Comparison of ENCODE assay signal across 11 cellular contexts in the genomic region with DNA sequence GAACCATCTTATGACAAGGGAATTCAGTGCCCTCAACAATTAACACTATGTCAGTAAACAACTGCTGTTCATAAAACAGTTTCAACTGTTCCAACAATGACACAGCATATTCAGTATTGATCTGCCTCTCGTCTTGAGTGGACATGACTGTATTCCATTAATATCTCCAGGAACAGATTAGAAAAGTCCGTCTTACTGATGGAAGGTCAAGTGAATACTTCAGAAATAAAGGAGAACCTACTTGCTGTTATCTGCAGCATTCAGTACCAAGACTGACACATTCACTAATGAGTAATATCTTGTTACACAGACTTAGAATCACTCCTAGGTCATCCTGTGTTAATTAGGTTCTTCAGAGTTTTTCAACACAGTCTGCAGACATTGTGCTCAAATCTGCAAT.
DNase-seq lines count a peak whose midpoint lies in the region; ATAC-seq and FAIRE-seq lines count a peak whose summit lies in the region.
"Had no signal": no experiment of that assay in that cellular context is flagged by ENCODE, and none has a peak within 500 bp of the region (broad histone marks: within the 10 kb centered on the region; RNA-seq: fewer than 3 reads in every experiment).

No MANE protein-coding gene starts in this region.

- no peaks in the 10 kb centered on the region for H3K9me3 Mint-ChIP-seq in activated naive CD4-positive, alpha-beta T cell treated with anti-CD3 and anti-CD28 coated beads, Interleukin-2, amount 50 U/mL, for 24 hours
- H3K9me3 Mint-ChIP-seq in stimulated activated naive B cell treated with anti-CD40 and anti-IgM and Interleukin-4, amounts not matched to agents 10 μg/mL and 1 μg/mL and 100 μg/mL, for 72 hours = no peaks in the 10 kb centered on the region

- peaks cover 77% of the 10 kb centered on the region for H3K4me1 Mint-ChIP-seq in activated naive CD4-positive, alpha-beta T cell treated with anti-CD3 and anti-CD28 coated beads, Interleukin-2, amount 50 U/mL, for 24 hours
- peaks cover 18 to 53% of the 10 kb centered on the region in 2 donors for H3K4me1 Mint-ChIP-seq in stimulated activated naive B cell treated with anti-CD40 and anti-IgM and Interleukin-4, amounts not matched to agents 10 μg/mL and 1 μg/mL and 100 μg/mL, for 72 hours

- DNase-seq in activated naive CD4-positive, alpha-beta T cell (lab: John Stamatoyannopoulos, UW) = no peak
- DNase-seq in RCC 7860 (ENCODE audit: low spot score) = no peak
- DNase-seq in fibroblast of peridontal ligament (ENCODE audit: extremely low read depth) = peak; percentile 50
- DNase-seq in stimulated activated naive B cell treated with anti-CD40 and anti-IgM and Interleukin-4, amounts not matched to agents 10 μg/mL and 1 μg/mL and 100 μg/mL, for 72 hours = no peak
- no peak for DNase-seq in NCI-H446 (lab: John Stamatoyannopoulos, UW)
- DNase-seq: GDM1, H7, NCI-H1436 had no signal

- peak overlapping the region; percentile 24 for H3K27ac Mint-ChIP-seq in activated naive CD4-positive, alpha-beta T cell treated with anti-CD3 and anti-CD28 coated beads, Interleukin-2, amount 50 U/mL, for 24 hours
- peak overlapping the region; percentile 37 for H3K27ac Mint-ChIP-seq in stimulated activated naive B cell treated with anti-CD40 and anti-IgM and Interleukin-4, amounts not matched to agents 10 μg/mL and 1 μg/mL and 100 μg/mL, for 72 hours

- peak; percentile 25 to 27 for ATAC-seq in stimulated activated naive B cell treated with anti-CD40 and anti-IgM and Interleukin-4, amounts not matched to agents 10 μg/mL and 1 μg/mL and 100 μg/mL, for 72 hours (replicated peaks)
- ATAC-seq in HG03025 (IDR thresholded peaks at IDR 0.05; ENCODE audit: low FRiP score, unreplicated experiment) (no peak), HG02840 (IDR thresholded peaks at IDR 0.05; ENCODE audit: low FRiP score, unreplicated experiment) (no peak)

- peak overlapping the region; percentile 9 for H3K4me3 Mint-ChIP-seq in activated naive CD4-positive, alpha-beta T cell treated with anti-CD3 and anti-CD28 coated beads, Interleukin-2, amount 50 U/mL, for 24 hours
- H3K4me3 Mint-ChIP-seq in stimulated activated naive B cell treated with anti-CD40 and anti-IgM and Interleukin-4, amounts not matched to agents 10 μg/mL and 1 μg/mL and 100 μg/mL, for 72 hours = no peak overlapping the region

- peak; percentile 32 for FAIRE-seq in RCC 7860 (lab: Jason Lieb, UNC)

- no peaks in the 10 kb centered on the region for H3K27me3 Mint-ChIP-seq in activated naive CD4-positive, alpha-beta T cell treated with anti-CD3 and anti-CD28 coated beads, Interleukin-2, amount 50 U/mL, for 24 hours
- H3K27me3 Mint-ChIP-seq in stimulated activated naive B cell treated with anti-CD40 and anti-IgM and Interleukin-4, amounts not matched to agents 10 μg/mL and 1 μg/mL and 100 μg/mL, for 72 hours = no peaks in the 10 kb centered on the region

- H3K36me3 Mint-ChIP-seq in activated naive CD4-positive, alpha-beta T cell treated with anti-CD3 and anti-CD28 coated beads, Interleukin-2, amount 50 U/mL, for 24 hours = peaks cover 7% of the 10 kb centered on the region
- H3K36me3 Mint-ChIP-seq in stimulated activated naive B cell treated with anti-CD40 and anti-IgM and Interleukin-4, amounts not matched to agents 10 μg/mL and 1 μg/mL and 100 μg/mL, for 72 hours = peaks cover 7 to 20% of the 10 kb centered on the region in 2 donors

Comparison
In these comparisons a context has a peak if more than half of its experiments do, and no peak if none do; other contexts are left out.
1. ATAC-seq: peak in stimulated activated naive B cell treated with anti-CD40 and anti-IgM and Interleukin-4, amounts not matched to agents 10 μg/mL and 1 μg/mL and 100 μg/mL, for 72 hours (2 of 2); none in HG03025 (single experiment) and HG02840 (single experiment).